1 cellular context compared by ENCODE assay signal in the genomic region with DNA sequence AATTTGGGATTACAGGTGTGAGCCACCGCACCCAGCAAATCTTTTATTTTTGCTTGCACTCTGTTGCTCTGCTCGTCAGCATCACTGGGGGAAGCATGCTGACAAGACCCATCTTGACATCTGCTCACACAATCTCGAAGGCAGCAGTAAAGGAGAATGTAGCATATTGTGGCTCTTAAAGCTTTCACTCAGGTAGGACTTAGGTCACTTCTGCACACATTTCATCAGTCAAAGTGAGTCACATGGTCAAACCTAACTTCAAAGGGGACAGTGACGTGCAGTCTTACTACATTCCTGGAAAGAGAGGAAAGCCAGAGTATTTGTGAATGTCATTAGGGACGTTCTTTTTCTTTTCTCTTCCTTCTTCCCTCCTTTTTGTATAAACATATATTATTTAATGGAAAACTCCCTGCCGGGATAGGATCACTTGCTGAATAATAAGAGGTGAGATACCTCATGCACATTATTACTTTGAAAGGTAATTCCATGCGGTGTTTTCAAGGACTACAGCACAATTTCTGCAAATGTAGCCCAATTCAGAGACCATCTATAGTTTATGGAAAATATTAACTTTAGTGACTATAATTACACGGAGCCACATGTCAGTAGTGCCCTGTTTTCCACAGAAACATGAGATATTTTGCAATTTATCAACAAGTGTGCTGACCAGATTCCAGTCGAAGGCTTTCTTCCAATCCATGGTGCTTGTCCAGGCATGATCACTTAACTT.
TF ChIP-seq lines count a peak whose summit lies in the region.

No MANE protein-coding gene starts in this region.

TF ChIP-seq in HepG2, 621 proteins besides CTCF, POLR2A, EP300 and RAD21 (continued from another document and continues in another):
- TF ChIP-seq, protein P1, sequence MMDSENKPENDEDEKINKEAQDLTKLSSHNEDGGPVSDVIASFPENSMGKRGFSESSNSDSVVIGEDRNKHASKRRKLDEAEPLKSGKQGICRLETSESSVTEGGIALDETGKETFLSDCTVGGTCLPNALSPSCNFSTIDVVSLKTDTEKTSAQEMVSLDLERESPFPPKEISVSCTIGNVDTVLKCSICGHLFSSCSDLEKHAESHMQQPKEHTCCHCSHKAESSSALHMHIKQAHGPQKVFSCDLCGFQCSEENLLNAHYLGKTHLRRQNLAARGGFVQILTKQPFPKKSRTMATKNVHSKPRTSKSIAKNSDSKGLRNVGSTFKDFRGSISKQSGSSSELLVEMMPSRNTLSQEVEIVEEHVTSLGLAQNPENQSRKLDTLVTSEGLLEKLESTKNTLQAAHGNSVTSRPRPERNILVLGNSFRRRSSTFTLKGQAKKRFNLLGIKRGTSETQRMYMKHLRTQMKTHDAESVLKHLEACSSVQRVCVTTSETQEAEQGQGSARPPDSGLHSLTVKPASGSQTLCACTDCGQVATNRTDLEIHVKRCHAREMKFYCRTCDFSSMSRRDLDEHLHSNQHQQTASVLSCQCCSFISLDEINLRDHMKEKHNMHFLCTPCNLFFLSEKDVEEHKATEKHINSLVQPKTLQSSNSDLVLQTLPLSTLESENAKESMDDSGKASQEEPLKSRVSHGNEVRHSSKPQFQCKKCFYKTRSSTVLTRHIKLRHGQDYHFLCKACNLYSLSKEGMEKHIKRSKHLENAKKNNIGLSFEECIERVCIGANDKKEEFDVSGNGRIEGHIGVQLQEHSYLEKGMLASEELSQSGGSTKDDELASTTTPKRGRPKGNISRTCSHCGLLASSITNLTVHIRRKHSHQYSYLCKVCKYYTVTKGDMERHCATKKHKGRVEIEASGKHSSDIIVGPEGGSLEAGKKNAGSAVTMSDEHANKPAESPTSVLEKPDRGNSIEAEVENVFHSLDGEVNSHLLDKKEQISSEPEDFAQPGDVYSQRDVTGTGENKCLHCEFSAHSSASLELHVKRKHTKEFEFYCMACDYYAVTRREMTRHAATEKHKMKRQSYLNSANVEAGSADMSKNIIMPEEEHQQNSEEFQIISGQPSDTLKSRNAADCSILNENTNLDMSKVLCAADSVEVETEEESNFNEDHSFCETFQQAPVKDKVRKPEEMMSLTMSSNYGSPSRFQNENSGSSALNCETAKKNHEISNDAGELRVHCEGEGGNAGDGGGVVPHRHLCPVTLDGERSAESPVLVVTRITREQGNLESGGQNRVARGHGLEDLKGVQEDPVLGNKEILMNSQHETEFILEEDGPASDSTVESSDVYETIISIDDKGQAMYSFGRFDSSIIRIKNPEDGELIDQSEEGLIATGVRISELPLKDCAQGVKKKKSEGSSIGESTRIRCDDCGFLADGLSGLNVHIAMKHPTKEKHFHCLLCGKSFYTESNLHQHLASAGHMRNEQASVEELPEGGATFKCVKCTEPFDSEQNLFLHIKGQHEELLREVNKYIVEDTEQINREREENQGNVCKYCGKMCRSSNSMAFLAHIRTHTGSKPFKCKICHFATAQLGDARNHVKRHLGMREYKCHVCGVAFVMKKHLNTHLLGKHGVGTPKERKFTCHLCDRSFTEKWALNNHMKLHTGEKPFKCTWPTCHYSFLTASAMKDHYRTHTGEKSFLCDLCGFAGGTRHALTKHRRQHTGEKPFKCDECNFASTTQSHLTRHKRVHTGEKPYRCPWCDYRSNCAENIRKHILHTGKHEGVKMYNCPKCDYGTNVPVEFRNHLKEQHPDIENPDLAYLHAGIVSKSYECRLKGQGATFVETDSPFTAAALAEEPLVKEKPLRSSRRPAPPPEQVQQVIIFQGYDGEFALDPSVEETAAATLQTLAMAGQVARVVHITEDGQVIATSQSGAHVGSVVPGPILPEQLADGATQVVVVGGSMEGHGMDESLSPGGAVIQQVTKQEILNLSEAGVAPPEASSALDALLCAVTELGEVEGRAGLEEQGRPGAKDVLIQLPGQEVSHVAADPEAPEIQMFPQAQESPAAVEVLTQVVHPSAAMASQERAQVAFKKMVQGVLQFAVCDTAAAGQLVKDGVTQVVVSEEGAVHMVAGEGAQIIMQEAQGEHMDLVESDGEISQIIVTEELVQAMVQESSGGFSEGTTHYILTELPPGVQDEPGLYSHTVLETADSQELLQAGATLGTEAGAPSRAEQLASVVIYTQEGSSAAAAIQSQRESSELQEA (CRISPR knock-in tag; IDR thresholded peaks at IDR 0.05; ENCODE audit: not compliant biosample characterization): no peak
- no peak for TF ChIP-seq ZNF30 (CRISPR knock-in tag; IDR thresholded peaks at IDR 0.05)
- TF ChIP-seq, protein P2, sequence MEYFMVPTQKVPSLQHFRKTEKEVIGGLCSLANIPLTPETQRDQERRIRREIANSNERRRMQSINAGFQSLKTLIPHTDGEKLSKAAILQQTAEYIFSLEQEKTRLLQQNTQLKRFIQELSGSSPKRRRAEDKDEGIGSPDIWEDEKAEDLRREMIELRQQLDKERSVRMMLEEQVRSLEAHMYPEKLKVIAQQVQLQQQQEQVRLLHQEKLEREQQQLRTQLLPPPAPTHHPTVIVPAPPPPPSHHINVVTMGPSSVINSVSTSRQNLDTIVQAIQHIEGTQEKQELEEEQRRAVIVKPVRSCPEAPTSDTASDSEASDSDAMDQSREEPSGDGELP (IDR thresholded peaks at IDR 0.05; ENCODE audit: borderline replicate concordance, low read depth): no peak
- TF ChIP-seq, protein P3, sequence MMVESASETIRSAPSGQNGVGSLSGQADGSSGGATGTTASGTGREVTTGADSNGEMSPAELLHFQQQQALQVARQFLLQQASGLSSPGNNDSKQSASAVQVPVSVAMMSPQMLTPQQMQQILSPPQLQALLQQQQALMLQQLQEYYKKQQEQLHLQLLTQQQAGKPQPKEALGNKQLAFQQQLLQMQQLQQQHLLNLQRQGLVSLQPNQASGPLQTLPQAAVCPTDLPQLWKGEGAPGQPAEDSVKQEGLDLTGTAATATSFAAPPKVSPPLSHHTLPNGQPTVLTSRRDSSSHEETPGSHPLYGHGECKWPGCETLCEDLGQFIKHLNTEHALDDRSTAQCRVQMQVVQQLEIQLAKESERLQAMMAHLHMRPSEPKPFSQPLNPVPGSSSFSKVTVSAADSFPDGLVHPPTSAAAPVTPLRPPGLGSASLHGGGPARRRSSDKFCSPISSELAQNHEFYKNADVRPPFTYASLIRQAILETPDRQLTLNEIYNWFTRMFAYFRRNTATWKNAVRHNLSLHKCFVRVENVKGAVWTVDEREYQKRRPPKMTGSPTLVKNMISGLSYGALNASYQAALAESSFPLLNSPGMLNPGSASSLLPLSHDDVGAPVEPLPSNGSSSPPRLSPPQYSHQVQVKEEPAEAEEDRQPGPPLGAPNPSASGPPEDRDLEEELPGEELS (CRISPR knock-in tag; IDR thresholded peaks at IDR 0.05): no peak
- no peak for TF ChIP-seq ZNF761 (CRISPR knock-in tag; conservative IDR thresholded peaks at IDR 0.05)
- TF ChIP-seq, protein P4, sequence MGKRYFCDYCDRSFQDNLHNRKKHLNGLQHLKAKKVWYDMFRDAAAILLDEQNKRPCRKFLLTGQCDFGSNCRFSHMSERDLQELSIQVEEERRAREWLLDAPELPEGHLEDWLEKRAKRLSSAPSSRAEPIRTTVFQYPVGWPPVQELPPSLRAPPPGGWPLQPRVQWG (CRISPR knock-in tag; IDR thresholded peaks at IDR 0.05; ENCODE audit: borderline replicate concordance, low read depth): no peak
- no peak for TF ChIP-seq ATF7-NPFF (CRISPR knock-in tag; IDR thresholded peaks at IDR 0.05; ENCODE audit: low read depth)
- TF ChIP-seq ZFP36L2 (CRISPR knock-in tag; IDR thresholded peaks at IDR 0.05): no peak
- TF ChIP-seq CEBPB (IDR thresholded peaks at IDR 0.05; ENCODE audit: borderline replicate concordance, low read depth, low read length): peak; percentile 79
- TF ChIP-seq NFYB (CRISPR knock-in tag; IDR thresholded peaks at IDR 0.05): no peak
- TF ChIP-seq TEAD3 (CRISPR knock-in tag; optimal IDR thresholded peaks at IDR 0.05; ENCODE audit: borderline replicate concordance): peak; percentile 85
- TF ChIP-seq ZNF101 (CRISPR knock-in tag; IDR thresholded peaks at IDR 0.05; ENCODE audit: borderline replicate concordance, low read depth): no peak
- TF ChIP-seq, protein P5, sequence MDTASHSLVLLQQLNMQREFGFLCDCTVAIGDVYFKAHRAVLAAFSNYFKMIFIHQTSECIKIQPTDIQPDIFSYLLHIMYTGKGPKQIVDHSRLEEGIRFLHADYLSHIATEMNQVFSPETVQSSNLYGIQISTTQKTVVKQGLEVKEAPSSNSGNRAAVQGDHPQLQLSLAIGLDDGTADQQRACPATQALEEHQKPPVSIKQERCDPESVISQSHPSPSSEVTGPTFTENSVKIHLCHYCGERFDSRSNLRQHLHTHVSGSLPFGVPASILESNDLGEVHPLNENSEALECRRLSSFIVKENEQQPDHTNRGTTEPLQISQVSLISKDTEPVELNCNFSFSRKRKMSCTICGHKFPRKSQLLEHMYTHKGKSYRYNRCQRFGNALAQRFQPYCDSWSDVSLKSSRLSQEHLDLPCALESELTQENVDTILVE (CRISPR knock-in tag; IDR thresholded peaks at IDR 0.05): no peak
- TF ChIP-seq, protein P6, sequence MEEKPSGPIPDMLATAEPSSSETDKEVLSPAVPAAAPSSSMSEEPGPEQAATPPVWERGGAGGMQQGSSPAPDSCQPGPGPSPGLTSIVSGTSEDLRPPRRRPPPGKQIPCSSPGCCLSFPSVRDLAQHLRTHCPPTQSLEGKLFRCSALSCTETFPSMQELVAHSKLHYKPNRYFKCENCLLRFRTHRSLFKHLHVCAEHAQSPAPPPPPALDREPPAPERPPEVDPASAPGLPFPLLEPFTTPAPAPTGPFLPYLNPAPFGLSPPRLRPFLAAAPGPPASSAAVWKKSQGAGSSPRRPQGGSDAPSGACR (CRISPR knock-in tag; IDR thresholded peaks at IDR 0.05): no peak
- TF ChIP-seq, protein P7, sequence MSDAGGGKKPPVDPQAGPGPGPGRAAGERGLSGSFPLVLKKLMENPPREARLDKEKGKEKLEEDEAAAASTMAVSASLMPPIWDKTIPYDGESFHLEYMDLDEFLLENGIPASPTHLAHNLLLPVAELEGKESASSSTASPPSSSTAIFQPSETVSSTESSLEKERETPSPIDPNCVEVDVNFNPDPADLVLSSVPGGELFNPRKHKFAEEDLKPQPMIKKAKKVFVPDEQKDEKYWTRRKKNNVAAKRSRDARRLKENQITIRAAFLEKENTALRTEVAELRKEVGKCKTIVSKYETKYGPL (CRISPR knock-in tag; IDR thresholded peaks at IDR 0.05): no peak
- TF ChIP-seq CBX2 (IDR thresholded peaks at IDR 0.05; ENCODE audit: low read depth, low read length): no peak
- no peak for TF ChIP-seq CBX2 (CRISPR knock-in tag; IDR thresholded peaks at IDR 0.05; ENCODE audit: low read depth)
- no peak for TF ChIP-seq KAT2B (IDR thresholded peaks at IDR 0.05; ENCODE audit: borderline replicate concordance, low read depth, low read length)
- no peak for TF ChIP-seq POGZ (CRISPR knock-in tag; IDR thresholded peaks at IDR 0.05)
- TF ChIP-seq, protein P8, sequence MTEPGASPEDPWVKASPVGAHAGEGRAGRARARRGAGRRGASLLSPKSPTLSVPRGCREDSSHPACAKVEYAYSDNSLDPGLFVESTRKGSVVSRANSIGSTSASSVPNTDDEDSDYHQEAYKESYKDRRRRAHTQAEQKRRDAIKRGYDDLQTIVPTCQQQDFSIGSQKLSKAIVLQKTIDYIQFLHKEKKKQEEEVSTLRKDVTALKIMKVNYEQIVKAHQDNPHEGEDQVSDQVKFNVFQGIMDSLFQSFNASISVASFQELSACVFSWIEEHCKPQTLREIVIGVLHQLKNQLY (CRISPR knock-in tag; IDR thresholded peaks at IDR 0.05): no peak
- TF ChIP-seq, protein P9, sequence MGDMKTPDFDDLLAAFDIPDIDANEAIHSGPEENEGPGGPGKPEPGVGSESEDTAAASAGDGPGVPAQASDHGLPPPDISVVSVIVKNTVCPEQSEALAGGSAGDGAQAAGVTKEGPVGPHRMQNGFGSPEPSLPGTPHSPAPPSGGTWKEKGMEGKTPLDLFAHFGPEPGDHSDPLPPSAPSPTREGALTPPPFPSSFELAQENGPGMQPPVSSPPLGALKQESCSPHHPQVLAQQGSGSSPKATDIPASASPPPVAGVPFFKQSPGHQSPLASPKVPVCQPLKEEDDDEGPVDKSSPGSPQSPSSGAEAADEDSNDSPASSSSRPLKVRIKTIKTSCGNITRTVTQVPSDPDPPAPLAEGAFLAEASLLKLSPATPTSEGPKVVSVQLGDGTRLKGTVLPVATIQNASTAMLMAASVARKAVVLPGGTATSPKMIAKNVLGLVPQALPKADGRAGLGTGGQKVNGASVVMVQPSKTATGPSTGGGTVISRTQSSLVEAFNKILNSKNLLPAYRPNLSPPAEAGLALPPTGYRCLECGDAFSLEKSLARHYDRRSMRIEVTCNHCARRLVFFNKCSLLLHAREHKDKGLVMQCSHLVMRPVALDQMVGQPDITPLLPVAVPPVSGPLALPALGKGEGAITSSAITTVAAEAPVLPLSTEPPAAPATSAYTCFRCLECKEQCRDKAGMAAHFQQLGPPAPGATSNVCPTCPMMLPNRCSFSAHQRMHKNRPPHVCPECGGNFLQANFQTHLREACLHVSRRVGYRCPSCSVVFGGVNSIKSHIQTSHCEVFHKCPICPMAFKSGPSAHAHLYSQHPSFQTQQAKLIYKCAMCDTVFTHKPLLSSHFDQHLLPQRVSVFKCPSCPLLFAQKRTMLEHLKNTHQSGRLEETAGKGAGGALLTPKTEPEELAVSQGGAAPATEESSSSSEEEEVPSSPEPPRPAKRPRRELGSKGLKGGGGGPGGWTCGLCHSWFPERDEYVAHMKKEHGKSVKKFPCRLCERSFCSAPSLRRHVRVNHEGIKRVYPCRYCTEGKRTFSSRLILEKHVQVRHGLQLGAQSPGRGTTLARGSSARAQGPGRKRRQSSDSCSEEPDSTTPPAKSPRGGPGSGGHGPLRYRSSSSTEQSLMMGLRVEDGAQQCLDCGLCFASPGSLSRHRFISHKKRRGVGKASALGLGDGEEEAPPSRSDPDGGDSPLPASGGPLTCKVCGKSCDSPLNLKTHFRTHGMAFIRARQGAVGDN (CRISPR knock-in tag; IDR thresholded peaks at IDR 0.05): no peak
- TF ChIP-seq ZSCAN25 (CRISPR knock-in tag; IDR thresholded peaks at IDR 0.05): no peak
- no peak for TF ChIP-seq ZNF567 (CRISPR knock-in tag; IDR thresholded peaks at IDR 0.05; ENCODE audit: borderline replicate concordance)
- TF ChIP-seq ZZZ3 (CRISPR knock-in tag; IDR thresholded peaks at IDR 0.05; ENCODE audit: borderline replicate concordance): no peak
- 0 out of 2 replicates have a peak, but pooled peaks have one; percentile 10 for TF ChIP-seq BHLHE40 (IDR thresholded peaks at IDR 0.05; ENCODE audit: low read length)
- no peak for TF ChIP-seq ZNF501 (CRISPR knock-in tag; IDR thresholded peaks at IDR 0.05)
- TF ChIP-seq ZNF251 (CRISPR knock-in tag; IDR thresholded peaks at IDR 0.05): no peak
- no peak for TF ChIP-seq ZMYM2 (CRISPR knock-in tag; IDR thresholded peaks at IDR 0.05)
- no peak for TF ChIP-seq ZNF570 (CRISPR knock-in tag; IDR thresholded peaks at IDR 0.05; ENCODE audit: borderline replicate concordance)
- TF ChIP-seq, protein P10, sequence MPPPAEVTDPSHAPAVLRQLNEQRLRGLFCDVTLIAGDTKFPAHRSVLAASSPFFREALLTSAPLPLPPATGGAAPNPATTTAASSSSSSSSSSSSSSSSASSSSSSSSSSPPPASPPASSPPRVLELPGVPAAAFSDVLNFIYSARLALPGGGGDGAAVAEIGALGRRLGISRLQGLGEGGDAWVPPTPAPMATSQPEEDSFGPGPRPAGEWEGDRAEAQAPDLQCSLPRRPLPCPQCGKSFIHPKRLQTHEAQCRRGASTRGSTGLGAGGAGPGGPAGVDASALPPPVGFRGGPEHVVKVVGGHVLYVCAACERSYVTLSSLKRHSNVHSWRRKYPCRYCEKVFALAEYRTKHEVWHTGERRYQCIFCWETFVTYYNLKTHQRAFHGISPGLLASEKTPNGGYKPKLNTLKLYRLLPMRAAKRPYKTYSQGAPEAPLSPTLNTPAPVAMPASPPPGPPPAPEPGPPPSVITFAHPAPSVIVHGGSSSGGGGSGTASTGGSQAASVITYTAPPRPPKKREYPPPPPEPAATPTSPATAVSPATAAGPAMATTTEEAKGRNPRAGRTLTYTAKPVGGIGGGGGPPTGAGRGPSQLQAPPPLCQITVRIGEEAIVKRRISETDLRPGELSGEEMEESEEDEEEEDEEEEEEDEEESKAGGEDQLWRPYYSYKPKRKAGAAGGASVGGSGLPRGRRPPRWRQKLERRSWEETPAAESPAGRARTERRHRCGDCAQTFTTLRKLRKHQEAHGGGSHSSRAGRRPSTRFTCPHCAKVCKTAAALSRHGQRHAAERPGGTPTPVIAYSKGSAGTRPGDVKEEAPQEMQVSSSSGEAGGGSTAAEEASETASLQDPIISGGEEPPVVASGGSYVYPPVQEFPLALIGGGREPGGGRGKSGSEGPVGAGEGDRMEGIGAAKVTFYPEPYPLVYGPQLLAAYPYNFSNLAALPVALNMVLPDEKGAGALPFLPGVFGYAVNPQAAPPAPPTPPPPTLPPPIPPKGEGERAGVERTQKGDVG (CRISPR knock-in tag; IDR thresholded peaks at IDR 0.05; ENCODE audit: borderline replicate concordance): no peak
